In the genomic region with DNA sequence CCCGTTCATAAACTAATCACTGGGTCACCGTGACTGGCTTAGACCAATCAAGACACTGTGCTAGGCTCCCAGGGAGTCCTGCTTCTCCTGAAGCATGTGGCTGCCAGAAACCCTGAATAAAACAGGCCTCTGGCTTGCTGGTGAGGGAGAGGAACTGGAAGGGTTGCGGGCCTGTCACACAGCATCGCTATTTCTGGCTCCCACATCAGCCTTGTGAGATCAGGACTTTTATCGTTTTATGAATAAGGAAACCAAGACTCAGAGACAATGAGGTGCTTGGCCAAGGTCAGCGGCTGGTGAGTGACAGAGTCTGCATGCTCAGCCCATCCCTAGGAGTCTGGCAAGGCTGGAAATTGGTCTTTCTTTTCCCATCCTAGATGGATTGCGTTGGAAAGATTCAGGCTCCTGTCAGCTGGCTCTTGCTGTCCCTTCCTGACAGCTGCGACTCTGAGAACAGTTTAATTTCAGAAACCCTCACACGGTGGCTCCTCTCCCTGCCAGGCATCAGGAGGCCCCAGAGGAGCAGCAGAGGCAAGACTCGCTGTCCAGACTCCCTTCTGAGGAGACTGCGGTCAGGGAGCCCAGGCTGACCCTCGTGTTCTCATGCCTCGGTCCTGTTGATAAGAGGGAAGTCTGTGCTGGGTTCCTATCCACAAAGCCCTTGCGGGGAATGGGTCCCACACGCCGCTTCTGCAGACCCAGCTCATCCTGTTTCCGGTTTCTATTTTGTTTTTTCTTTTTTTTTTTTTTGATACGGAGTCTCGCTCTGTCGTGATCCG, we compare ENCODE assay signal across 1 cellular context.
TF ChIP-seq lines count a peak whose summit lies in the region.

No MANE protein-coding gene starts in this region.

TF ChIP-seq in GM12878, 131 proteins besides CTCF, POLR2A, EP300 and RAD21:
- TF ChIP-seq SPI1 (IDR thresholded peaks at IDR 0.05; ENCODE audit: borderline replicate concordance, insufficient read depth, low read depth, low read length) (peak; percentile 13), MEF2A (IDR thresholded peaks at IDR 0.05; ENCODE audit: insufficient read depth, low read depth, low read length) (peak; percentile 38; the same call in 1 of the 2 replicates), ZBED1 (IDR thresholded peaks at IDR 0.05; ENCODE audit: borderline replicate concordance) (peak; percentile 13; the same call in 1 of the 2 replicates), ETV6 (conservative IDR thresholded peaks at IDR 0.05 in 1 of 2, IDR thresholded peaks at IDR 0.05 in 1 of 2; ENCODE audit: borderline replicate concordance in 1 of 2, low read depth in 1 of 2) (0 out of 4 replicates have a peak, but pooled peaks of 1 of the 2 experiments have one; percentile 41), ZNF592 (IDR thresholded peaks at IDR 0.05) (no peak), SP1 (IDR thresholded peaks at IDR 0.05; ENCODE audit: low read depth, low read length) (peak; percentile 4), EED (IDR thresholded peaks at IDR 0.05; ENCODE audit: low read depth) (peak; percentile 44; the same call in 1 of the 2 replicates), SMC3 (IDR thresholded peaks at IDR 0.05; ENCODE audit: borderline replicate concordance, low read length) (no peak), ATF2 (IDR thresholded peaks at IDR 0.05; ENCODE audit: low read length) (no peak)
